Comparison of ENCODE assay signal across 8 cellular contexts in genomic region chr2:70258532-70258875, GRCh38. TPM values are rescaled to one million over a fixed set of nuclear protein-coding genes. Genes with fewer than 3 reads are reported as not detected.
DNase-seq lines count a peak whose midpoint lies in the region; ATAC-seq and TF ChIP-seq lines count a peak whose summit lies in the region.

No MANE protein-coding gene starts in this region.

- CTCF ChIA-PET in Calu3 (lab: Charles Lee) (interaction anchor here (0.6 to 1.2 kb wide), 4 partner anchors 8 to 355 kb away, joined by 3 to 6 read pairs (median 4); partner anchors contain the start of gene SNRPG), HEK293 (lab: Yijun Ruan, JAX) (interaction anchor here (0.9 to 1.2 kb wide), 2 partner anchors 346 to 347 kb away, joined by 4 to 5 read pairs; no protein-coding TSS in a partner anchor)

- peak overlapping the region; percentile 65 to 73 for H3K9ac ChIP-seq in mucosa of rectum (ENCODE audit: low read depth in 1 of 2, low read length in 2 of 2)

- H3K9me3 ChIP-seq in HEK293 (ENCODE audit: control insufficient read depth, insufficient read depth, low read depth, low read length) (no peaks in the 10 kb centered on the region), mucosa of rectum (ENCODE audit: control insufficient read depth in 2 of 2, low read length in 2 of 2) (no peaks in the 10 kb centered on the region), vagina (no peaks in the 10 kb centered on the region)

- TF ChIP-seq CTCF in Calu3 (IDR thresholded peaks at IDR 0.05; ENCODE audit: unreplicated experiment), result no peak
- no peak for TF ChIP-seq CTCF in HEK293 (tag by site-specific recombination; IDR thresholded peaks at IDR 0.05)
- TF ChIP-seq CTCF in epithelial cell of proximal tubule (conservative IDR thresholded peaks at IDR 0.05; ENCODE audit: low read depth, low read length), result no peak
- TF ChIP-seq CTCF in vagina (IDR thresholded peaks at IDR 0.05), result no peak

- POLR2A ChIA-PET in HEK293 (lab: Yijun Ruan, JAX), result interaction anchor here (0.5 to 3.7 kb wide), 14 partner anchors 11 to 517 kb away, joined by 3 to 62 read pairs (median 6); partner anchors contain the start of genes C2orf42, MXD1, SNRPG and TIA1

- in situ Hi-C loops in SK-MEL-5 (cut with HindIII; ENCODE audit: low pct_unique_long_range_greater_than_20kb, low sequenced_read_pairs), result no loop called here

- H3K36me3 Mint-ChIP-seq in Calu3 (ENCODE audit: insufficient read depth, unreplicated experiment), result peaks cover 27% of the 10 kb centered on the region

- no TSS peak for BruUV-seq in Calu3 (replicated peaks; lab: Mats Ljungman, UMichigan)

- no peaks in the 10 kb centered on the region for H3K27me3 ChIP-seq in mucosa of rectum (ENCODE audit: control insufficient read depth in 2 of 2, insufficient read depth in 2 of 2, low read length in 2 of 2)
- H3K27me3 ChIP-seq in vagina, result no peaks in the 10 kb centered on the region

- TF ChIP-seq POLR2A in vagina (IDR thresholded peaks at IDR 0.05), result no peak

- no peak for ATAC-seq in HG02759 (IDR thresholded peaks at IDR 0.05; ENCODE audit: unreplicated experiment)

- DNase-seq in Calu3 (no peak), SK-MEL-5 (ENCODE audit: low read depth, low spot score) (peak; percentile 18), epithelial cell of proximal tubule (ENCODE audit: low read depth) (no peak), vagina (ENCODE audit: extremely low spot score in 2 of 2) (no peak)
- DNase-seq in activated CD4-positive, alpha-beta T cell treated with anti-CD3 and anti-CD28 coated beads, Interleukin-2, amount 50 U/mL, for 1 hour, result no peak

- H3K9me3 Mint-ChIP-seq in Calu3 (ENCODE audit: low read depth, unreplicated experiment), result no peaks in the 10 kb centered on the region

- intact Hi-C loops in Calu3 (cut with micrococcal nuclease; ENCODE audit: unreplicated experiment), result no loop called here
- intact Hi-C loops in vagina (cut with DNase I), result no loop called here

- no peaks in the 10 kb centered on the region for H3K27me3 Mint-ChIP-seq in Calu3 (ENCODE audit: unreplicated experiment)

- H3K27ac ChIP-seq in HEK293 (ENCODE audit: extremely low read depth, low read depth, low read length) (peak overlapping the region; percentile 75; the same call in 1 of the 2 replicates), mucosa of rectum (ENCODE audit: low read depth in 2 of 2, low read length in 2 of 2) (peak overlapping the region; percentile 83 to 86), vagina (peak overlapping the region; percentile 95)

- no peaks in the 10 kb centered on the region for H3K4me1 Mint-ChIP-seq in Calu3 (ENCODE audit: low read depth, unreplicated experiment)

- peaks cover 28 to 35% of the 10 kb centered on the region in 2 experiments for H3K36me3 ChIP-seq in HEK293 (ENCODE audit: control insufficient read depth in 2 of 2, insufficient read depth in 1 of 2, low read length in 2 of 2)
- peaks cover 8 to 17% of the 10 kb centered on the region in 2 donors for H3K36me3 ChIP-seq in mucosa of rectum (ENCODE audit: control insufficient read depth in 2 of 2, insufficient read depth in 2 of 2, low read length in 2 of 2)
- H3K36me3 ChIP-seq in vagina, result peaks cover 0 to 27% of the 10 kb centered on the region in 2 donors

- H3K4me1 ChIP-seq in HEK293 (ENCODE audit: control insufficient read depth, insufficient read depth, low read length), result 0 out of 2 replicates have a peak, but pooled peaks cover 10% of the 10 kb centered on the region
- peaks cover 0 to 11% of the 10 kb centered on the region in 2 donors for H3K4me1 ChIP-seq in mucosa of rectum (ENCODE audit: control insufficient read depth in 2 of 2, insufficient read depth in 2 of 2, low read length in 2 of 2)
- peaks cover 40% of the 10 kb centered on the region for H3K4me1 ChIP-seq in vagina

- peak overlapping the region; percentile 85 for H3K4me3 Mint-ChIP-seq in Calu3 (ENCODE audit: low read depth, unreplicated experiment)

- no peak overlapping the region for H3K27ac Mint-ChIP-seq in Calu3 (ENCODE audit: unreplicated experiment)

- H3K4me3 ChIP-seq in HEK293 (ENCODE audit: low read depth, low read length) (peak overlapping the region; percentile 85), epithelial cell of proximal tubule (ENCODE audit: low read depth, low read length) (peak overlapping the region; percentile 83), mucosa of rectum (ENCODE audit: low read length in 2 of 2) (peak overlapping the region; percentile 83 to 84), vagina (peak overlapping the region; percentile 91 to 94)

TF ChIP-seq in HEK293, 187 proteins besides CTCF, POLR2A, EP300 and RAD21:
- 0 out of 2 replicates have a peak, but pooled peaks have one; percentile 7 for TF ChIP-seq SCRT1 (tag by site-specific recombination; IDR thresholded peaks at IDR 0.05; ENCODE audit: borderline replicate concordance)
- TF ChIP-seq ZBTB17 (tag by site-specific recombination; IDR thresholded peaks at IDR 0.05), result 0 out of 2 replicates have a peak, but pooled peaks have one; percentile 1
- 0 out of 2 replicates have a peak, but pooled peaks have one; percentile 66 for TF ChIP-seq SCRT2 (tag by site-specific recombination; IDR thresholded peaks at IDR 0.05)
- no peak for TF ChIP-seq ZBTB10 (tag by site-specific recombination; IDR thresholded peaks at IDR 0.05)
- TF ChIP-seq ZNF600 (tag by site-specific recombination; IDR thresholded peaks at IDR 0.05), result 0 out of 2 replicates have a peak, but pooled peaks have one; percentile 32
- TF ChIP-seq ZNF341 (tag by site-specific recombination; IDR thresholded peaks at IDR 0.05; ENCODE audit: low read depth), result peak; percentile 86
- TF ChIP-seq ZNF335 (tag by site-specific recombination; conservative IDR thresholded peaks at IDR 0.05), result peak; percentile 9; the same call in 1 of the 2 replicates
- no peak for TF ChIP-seq MYNN (tag by site-specific recombination; IDR thresholded peaks at IDR 0.05; ENCODE audit: borderline replicate concordance)

RNA-seq across cellular contexts. Expression of gene PCYOX1, which starts 0.6 kb away (rescaled TPM):
- total RNA-seq in Calu3 (2022) (31.4 and 32.0 TPM in 2 replicates), epithelial cell of proximal tubule (22.0 and 26.1 TPM in 2 replicates), vagina (41.5 TPM)
- total RNA-seq in SK-MEL-5 (2014; rRNA removed; shearing (Covaris generic)), result 52.5 and 57.3 TPM in 2 replicates
- polyA plus RNA-seq in SK-MEL-5 (2015; cell fraction: cytosol; rRNA removed), result 49.9 and 62.2 TPM in 2 replicates
- 6.6 and 6.8 TPM in 2 replicates for polyA plus RNA-seq in SK-MEL-5 (2015; cell fraction: nucleus; rRNA removed)

RNA-seq across cellular contexts. Expression of gene TIA1, which starts 10.1 kb away (rescaled TPM):
- 127 and 130 TPM in 2 replicates for total RNA-seq in Calu3 (2022)
- 66.5 and 78.0 TPM in 2 replicates for total RNA-seq in SK-MEL-5 (2014; rRNA removed; shearing (Covaris generic))
- polyA plus RNA-seq in SK-MEL-5 (2015; cell fraction: cytosol; rRNA removed), result 27.6 and 38.3 TPM in 2 replicates
- polyA plus RNA-seq in SK-MEL-5 (2015; cell fraction: nucleus; rRNA removed), result 561 and 663 TPM in 2 replicates
- 41.4 and 58.0 TPM in 2 replicates for total RNA-seq in epithelial cell of proximal tubule
- 79.8 TPM for total RNA-seq in vagina

RNA-seq across cellular contexts. Expression of gene SNRPG, which starts 35.0 kb away (rescaled TPM):
- 259 and 278 TPM in 2 replicates for total RNA-seq in Calu3 (2022)
- total RNA-seq in SK-MEL-5 (2014; rRNA removed; shearing (Covaris generic)), result 321 and 347 TPM in 2 replicates
- 111 and 218 TPM in 2 replicates for polyA plus RNA-seq in SK-MEL-5 (2015; cell fraction: cytosol; rRNA removed)
- 11.4 and 17.7 TPM in 2 replicates for polyA plus RNA-seq in SK-MEL-5 (2015; cell fraction: nucleus; rRNA removed)
- 317 and 331 TPM in 2 replicates for total RNA-seq in epithelial cell of proximal tubule
- 71.7 TPM for total RNA-seq in vagina

RNA-seq across cellular contexts. Expression of gene FAM136A, which starts 43.4 kb away (rescaled TPM):
- 53.7 and 60.4 TPM in 2 replicates for total RNA-seq in Calu3 (2022)
- total RNA-seq in SK-MEL-5 (2014; rRNA removed; shearing (Covaris generic)), result 60.0 and 64.0 TPM in 2 replicates
- 62.9 and 63.6 TPM in 2 replicates for polyA plus RNA-seq in SK-MEL-5 (2015; cell fraction: cytosol; rRNA removed)
- polyA plus RNA-seq in SK-MEL-5 (2015; cell fraction: nucleus; rRNA removed), result 227 and 261 TPM in 2 replicates
- 55.7 and 90.1 TPM in 2 replicates for total RNA-seq in epithelial cell of proximal tubule
- 12.5 TPM for total RNA-seq in vagina
